19 cellular contexts compared by ENCODE assay signal in genomic region chr12:2858334-2858733, GRCh38. TPM values are rescaled to one million over a fixed set of nuclear protein-coding genes. Genes with fewer than 3 reads are reported as not detected.
"Had no signal": no experiment of that assay in that cellular context is flagged by ENCODE, and none has a peak within 500 bp of the region (broad histone marks: within the 10 kb centered on the region; RNA-seq: fewer than 3 reads in every experiment).

No MANE protein-coding gene starts in this region.

- H3K27me3 ChIP-seq: adrenal gland, gastroesophageal sphincter, heart left ventricle, right atrium auricular region, testis, upper lobe of left lung had no signal

- H3K4me1 ChIP-seq: adrenal gland, prostate gland had no signal

- H3K27ac Mint-ChIP-seq: activated CD4-positive, alpha-beta T cell treated with anti-CD3 and anti-CD28 coated beads, Interleukin-2, amount 10 ng/mL, durations not matched to agents 24 days and 14 days; activated CD8-positive, alpha-beta T cell treated with anti-CD3 and anti-CD28 coated beads for 36 hours; stimulated activated memory B cell treated with anti-CD40 and anti-IgM and Interleukin-4, amounts not matched to agents 10 μg/mL and 1 μg/mL and 100 μg/mL, for 72 hours had no signal

- DNase-seq: activated CD4-positive, alpha-beta T cell treated with anti-CD3 and anti-CD28 coated beads, Interleukin-2, amount 10 ng/mL, durations not matched to agents 24 days and 14 days; activated CD8-positive, alpha-beta T cell treated with anti-CD3 and anti-CD28 coated beads for 36 hours; activated naive CD4-positive, alpha-beta T cell treated with anti-CD3 and anti-CD28 coated beads, Interleukin-2, amount 50 U/mL, for 16 hours; activated T-cell treated with anti-CD3 and anti-CD28 coated beads, Interleukin-2, amount 50 U/mL, for 1 hour; effector CD4-positive, alpha-beta T cell; mammary epithelial cell; stimulated activated CD4-positive, alpha-beta T cell treated with anti-CD3 and anti-CD28 coated beads, Interleukin-4, amount 100 ng/mL, for 1 hour; T1000; upper lobe of left lung had no signal

- FAIRE-seq: bronchial epithelial cell, kidney had no signal

- H3K27me3 Mint-ChIP-seq: activated CD4-positive, alpha-beta T cell treated with anti-CD3 and anti-CD28 coated beads, Interleukin-2, amount 10 ng/mL, durations not matched to agents 24 days and 14 days; activated CD8-positive, alpha-beta T cell treated with anti-CD3 and anti-CD28 coated beads for 36 hours; stimulated activated memory B cell treated with anti-CD40 and anti-IgM and Interleukin-4, amounts not matched to agents 10 μg/mL and 1 μg/mL and 100 μg/mL, for 72 hours had no signal

- H3K27ac ChIP-seq: prostate gland had no signal

- H3K9me3 Mint-ChIP-seq: activated CD4-positive, alpha-beta T cell treated with anti-CD3 and anti-CD28 coated beads, Interleukin-2, amount 10 ng/mL, durations not matched to agents 24 days and 14 days; activated CD8-positive, alpha-beta T cell treated with anti-CD3 and anti-CD28 coated beads for 36 hours; stimulated activated memory B cell treated with anti-CD40 and anti-IgM and Interleukin-4, amounts not matched to agents 10 μg/mL and 1 μg/mL and 100 μg/mL, for 72 hours had no signal

- H3K4me3 ChIP-seq: adrenal gland, gastroesophageal sphincter, heart left ventricle, prostate gland, right atrium auricular region, skin epidermis, testis, upper lobe of left lung had no signal

- H3K4me1 Mint-ChIP-seq: stimulated activated memory B cell treated with anti-CD40 and anti-IgM and Interleukin-4, amounts not matched to agents 10 μg/mL and 1 μg/mL and 100 μg/mL, for 72 hours had no signal

- H3K4me3 Mint-ChIP-seq: activated CD4-positive, alpha-beta T cell treated with anti-CD3 and anti-CD28 coated beads, Interleukin-2, amount 10 ng/mL, durations not matched to agents 24 days and 14 days; activated CD8-positive, alpha-beta T cell treated with anti-CD3 and anti-CD28 coated beads for 36 hours; stimulated activated memory B cell treated with anti-CD40 and anti-IgM and Interleukin-4, amounts not matched to agents 10 μg/mL and 1 μg/mL and 100 μg/mL, for 72 hours had no signal

- H3K9me3 ChIP-seq: adrenal gland, gastroesophageal sphincter, heart left ventricle, prostate gland, right atrium auricular region, testis, upper lobe of left lung had no signal

- H3K36me3 ChIP-seq: adrenal gland, prostate gland, right atrium auricular region had no signal

RNA-seq across cellular contexts. Expression of gene TEX52, which starts 1.5 kb away (rescaled TPM):
- polyA plus RNA-seq: adrenal gland, heart left ventricle, mammary epithelial cell had no signal

RNA-seq across cellular contexts. Expression of gene NRIP2, which starts 23.5 kb away (rescaled TPM):
- polyA plus RNA-seq: mammary epithelial cell had no signal
